Comparison of ENCODE assay signal across 1 cellular context in genomic region chrX:3815896-3816664, GRCh38.
TF ChIP-seq lines count a peak whose summit lies in the region.

No MANE protein-coding gene starts in this region.

TF ChIP-seq in K562, 482 proteins besides CTCF, POLR2A, EP300 and RAD21 (continued from another document and continues in another):
- TF ChIP-seq ZHX1 (conservative IDR thresholded peaks at IDR 0.05; ENCODE audit: low read length) (no peak), HNRNPL (IDR thresholded peaks at IDR 0.05; ENCODE audit: low read depth, low read length) (no peak), HEY1 (CRISPR knock-in tag; IDR thresholded peaks at IDR 0.05; ENCODE audit: borderline replicate concordance) (no peak), EP400 (IDR thresholded peaks at IDR 0.05) (peak; percentile 59), MAFK (IDR thresholded peaks at IDR 0.05; ENCODE audit: low read length) (no peak), MTF1 (CRISPR knock-in tag; IDR thresholded peaks at IDR 0.05; ENCODE audit: borderline replicate concordance) (no peak), YBX1 (IDR thresholded peaks at IDR 0.05) (no peak), KDM2B (CRISPR knock-in tag; IDR thresholded peaks at IDR 0.05) (no peak), RNF219 (CRISPR knock-in tag; IDR thresholded peaks at IDR 0.05) (no peak), FOSL1 (tag; conservative IDR thresholded peaks at IDR 0.05) (no peak), HNRNPLL (IDR thresholded peaks at IDR 0.05; ENCODE audit: low read depth, low read length, poor library complexity, severe bottlenecking) (no peak), CHD2 (IDR thresholded peaks at IDR 0.05; ENCODE audit: low read depth, low read length) (0 out of 2 replicates have a peak, but pooled peaks have one; percentile 9), ZNF699 (CRISPR knock-in tag; IDR thresholded peaks at IDR 0.05; ENCODE audit: insufficient replicate concordance) (no peak), MNT (conservative IDR thresholded peaks at IDR 0.05) (peak; percentile 35 to 40; a peak in 1 of 4 replicates), E2F6 (IDR thresholded peaks at IDR 0.05; ENCODE audit: borderline replicate concordance in 1 of 2, extremely low read depth in 1 of 2, insufficient read depth in 1 of 2, insufficient read length in 1 of 2, low read depth in 1 of 2, low read length in 1 of 2, poor library complexity in 1 of 2, severe bottlenecking in 1 of 2) (peak in 1 of 2 experiments; percentile 32), ZNF12 (CRISPR knock-in tag; IDR thresholded peaks at IDR 0.05) (no peak), CEBPG (CRISPR knock-in tag; IDR thresholded peaks at IDR 0.05) (no peak), CEBPG (tag; conservative IDR thresholded peaks at IDR 0.05 in 1 of 2, IDR thresholded peaks at IDR 0.05 in 1 of 2) (no peak), GATA2 (CRISPR knock-in tag; IDR thresholded peaks at IDR 0.05) (no peak), ZFP91 (CRISPR knock-in tag; IDR thresholded peaks at IDR 0.05) (no peak), ETV6 (IDR thresholded peaks at IDR 0.05; ENCODE audit: borderline replicate concordance in 1 of 2, low read depth in 2 of 2, low read length in 1 of 2) (no peak), ETV6 (CRISPR knock-in tag; IDR thresholded peaks at IDR 0.05; ENCODE audit: borderline replicate concordance) (no peak), SIN3B (IDR thresholded peaks at IDR 0.05; ENCODE audit: low read depth) (no peak), PHB (CRISPR knock-in tag; IDR thresholded peaks at IDR 0.05) (peak; percentile 63; the same call in 1 of the 2 replicates), HBP1 (CRISPR knock-in tag; IDR thresholded peaks at IDR 0.05) (no peak), TFAP4 (CRISPR knock-in tag; IDR thresholded peaks at IDR 0.05; ENCODE audit: borderline replicate concordance) (no peak), ZNF165 (CRISPR knock-in tag; IDR thresholded peaks at IDR 0.05; ENCODE audit: borderline replicate concordance) (no peak), RBFOX2 (IDR thresholded peaks at IDR 0.05; ENCODE audit: low read depth, low read length) (peak; percentile 51), NKRF (IDR thresholded peaks at IDR 0.05; ENCODE audit: borderline replicate concordance) (peak; percentile 20; the same call in 1 of the 2 replicates), SRF (CRISPR knock-in tag; IDR thresholded peaks at IDR 0.05) (no peak), ELF2 (CRISPR knock-in tag; IDR thresholded peaks at IDR 0.05) (no peak), RHOXF2B (CRISPR knock-in tag; conservative IDR thresholded peaks at IDR 0.05) (no peak), ZNF512 (tag; IDR thresholded peaks at IDR 0.05) (no peak), PREB (CRISPR knock-in tag; IDR thresholded peaks at IDR 0.05) (no peak), CHCHD3 (CRISPR knock-in tag; IDR thresholded peaks at IDR 0.05) (no peak), ARID4B (CRISPR knock-in tag; IDR thresholded peaks at IDR 0.05) (no peak), ZNF184 (CRISPR knock-in tag; IDR thresholded peaks at IDR 0.05) (no peak), MTA3 (IDR thresholded peaks at IDR 0.05; ENCODE audit: borderline replicate concordance) (no peak; the same call in 1 of the 2 replicates), DNMT1 (IDR thresholded peaks at IDR 0.05) (no peak)
